ENCODE assay signal across 8 cellular contexts in genomic region chr17:1999557-2000251, GRCh38.
DNase-seq lines count a peak whose midpoint lies in the region; ATAC-seq and TF ChIP-seq lines count a peak whose summit lies in the region.

No MANE protein-coding gene starts in this region.

- CTCF ChIA-PET in HEK293T (lab: Yijun Ruan, JAX): interaction anchor here (0.9 kb wide), 1 partner anchor 12 kb away, joined by 4 read pairs; no protein-coding TSS in a partner anchor

- POLR2A ChIA-PET in HEK293T (lab: Yijun Ruan, JAX): interaction anchor here (0.8 to 1.5 kb wide), 4 partner anchors 19 to 29 kb away, joined by 3 read pairs; no protein-coding TSS in a partner anchor

- no peak for DNase-seq in HEK293T (ENCODE audit: extremely low spot score)
- peak; percentile 95 for DNase-seq in SHP77 treated with DMSO at 0.1 percent for 48 hours (lab: John Stamatoyannopoulos, UW)
- DNase-seq in foreskin melanocyte: peak; percentile 90
- DNase-seq in pons (ENCODE audit: low spot score): peak; percentile 55
- no peak for DNase-seq in germinal center (ENCODE audit: low spot score)

- ATAC-seq in GM21723 (IDR thresholded peaks at IDR 0.05; ENCODE audit: unreplicated experiment): no peak
- no peak for ATAC-seq in HG03039 (IDR thresholded peaks at IDR 0.05; ENCODE audit: unreplicated experiment)
- no peak for ATAC-seq in HG02938 (IDR thresholded peaks at IDR 0.05; ENCODE audit: unreplicated experiment)

TF ChIP-seq in HEK293T, 16 proteins besides CTCF, POLR2A, EP300 and RAD21:
- TF ChIP-seq L3MBTL2 (conservative IDR thresholded peaks at IDR 0.05): no peak
- TF ChIP-seq HDGF (IDR thresholded peaks at IDR 0.05; ENCODE audit: borderline replicate concordance): 0 out of 2 replicates have a peak, but pooled peaks have one; percentile 22

Comparison
In these comparisons a context has a peak if more than half of its experiments do, and no peak if none do; other contexts are left out.
1. DNase-seq: peak in SHP77 treated with DMSO at 0.1 percent for 48 hours (single experiment), foreskin melanocyte (single experiment) and pons (single experiment); none in HEK293T (single experiment) and germinal center (single experiment).